Comparison of ENCODE assay signal across 10 cellular contexts in the genomic region with DNA sequence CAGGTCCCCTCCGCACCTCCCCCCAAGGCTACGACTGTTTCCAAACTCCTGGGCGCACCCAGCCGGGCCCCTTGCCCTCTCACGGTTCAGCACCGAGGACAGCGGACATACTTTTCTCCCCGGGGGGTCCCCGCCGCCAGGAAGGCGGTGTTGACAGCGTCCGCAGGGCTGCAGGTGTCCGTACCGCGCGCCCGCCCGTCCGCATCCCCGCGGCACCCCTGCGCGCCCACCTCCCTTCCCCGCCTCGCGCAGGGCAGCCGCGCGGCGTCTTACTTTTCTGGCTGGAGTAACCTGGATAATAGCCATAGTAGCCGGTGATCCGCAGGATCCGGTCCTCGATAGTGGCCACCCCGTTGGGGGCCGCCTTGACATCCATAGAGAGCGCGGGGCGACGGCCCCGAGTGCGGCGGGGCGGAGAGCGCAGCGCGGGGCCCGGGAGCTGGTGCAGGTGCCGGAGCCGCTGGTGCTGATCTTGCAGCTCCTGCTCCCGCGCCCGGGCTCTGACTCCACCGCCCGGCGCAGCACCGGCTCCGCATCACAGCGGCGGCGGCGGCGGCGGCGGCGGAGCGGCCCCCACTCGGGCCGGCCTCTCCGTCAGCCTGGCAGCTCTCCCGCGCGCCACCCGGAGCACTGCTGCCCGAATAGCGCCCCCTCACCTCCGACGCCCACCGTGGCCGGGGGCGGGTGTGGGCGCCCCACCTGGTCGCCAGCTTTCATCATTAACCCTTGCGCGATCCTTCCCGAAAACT. TPM values are rescaled to one million over a fixed set of nuclear protein-coding genes. Genes with fewer than 3 reads are reported as not detected.
DNase-seq lines count a peak whose midpoint lies in the region; ATAC-seq, FAIRE-seq and TF ChIP-seq lines count a peak whose summit lies in the region.
"Had no signal": no experiment of that assay in that cellular context is flagged by ENCODE, and none has a peak within 500 bp of the region (broad histone marks: within the 10 kb centered on the region; RNA-seq: fewer than 3 reads in every experiment).

A gene (minus strand): TSS at position 643 of the 749 bp plus-strand sequence.

- intact Hi-C loops in kidney (cut with DNase I) (no loop called here), OCI-LY7 (cut with micrococcal nuclease; ENCODE audit: unreplicated experiment) (no loop called here)

- no peak within 1 kb of the TSS for H3K27ac ChIP-seq in kidney (ENCODE audit: low read depth in 2 of 2, low read length in 2 of 2)
- H3K27ac ChIP-seq in urinary bladder (ENCODE audit: low read depth): no peak within 1 kb of the TSS
- H3K27ac ChIP-seq in OCI-LY7 (ENCODE audit: low read depth, low read length, poor library complexity, severe bottlenecking): no peak within 1 kb of the TSS

- H3K9ac ChIP-seq in kidney (ENCODE audit: low read length in 2 of 2): no peak within 1 kb of the TSS

- BruUV-seq in OCI-LY7 (replicated peaks; lab: Mats Ljungman, UMichigan): no TSS peak

- H3K27ac Mint-ChIP-seq in activated naive CD8-positive, alpha-beta T cell treated with anti-CD3 and anti-CD28 coated beads, Interleukin-2, amount 10 ng/mL, durations not matched to agents 7 days and 5 days: no peak within 1 kb of the TSS
- no peak within 1 kb of the TSS for H3K27ac Mint-ChIP-seq in activated naive CD8-positive, alpha-beta T cell treated with anti-CD3 and anti-CD28 coated beads for 36 hours
- H3K27ac Mint-ChIP-seq: natural killer cell had no signal

- no peak for TF ChIP-seq CTCF in kidney (IDR thresholded peaks at IDR 0.05; ENCODE audit: borderline replicate concordance, extremely low read depth, insufficient read depth)
- no peak for TF ChIP-seq CTCF in OCI-LY7 (conservative IDR thresholded peaks at IDR 0.05; ENCODE audit: low read length)

- WGBS in urinary bladder: 2% methylated on average over 87 of the region's 87 CpGs

- H3K27me3 Mint-ChIP-seq in activated naive CD8-positive, alpha-beta T cell treated with anti-CD3 and anti-CD28 coated beads, Interleukin-2, amount 10 ng/mL, durations not matched to agents 7 days and 5 days: peaks cover 40% of the 10 kb centered on the region
- H3K27me3 Mint-ChIP-seq in activated naive CD8-positive, alpha-beta T cell treated with anti-CD3 and anti-CD28 coated beads for 36 hours: peaks cover 36% of the 10 kb centered on the region

- H3K36me3 ChIP-seq in kidney (ENCODE audit: control insufficient read depth in 1 of 2, insufficient read depth in 2 of 2, low read length in 2 of 2) (no peaks in the 10 kb centered on the region), urinary bladder (ENCODE audit: insufficient read depth) (no peaks in the 10 kb centered on the region), OCI-LY7 (ENCODE audit: insufficient read depth, low read length) (no peaks in the 10 kb centered on the region)

- no peak within 1 kb of the TSS for H2AFZ ChIP-seq in OCI-LY7 (ENCODE audit: low read length)

- no peak for ATAC-seq in activated naive CD8-positive, alpha-beta T cell treated with anti-CD3 and anti-CD28 coated beads, Interleukin-2, amount 10 ng/mL, durations not matched to agents 7 days and 5 days (ENCODE audit: low read depth)
- no peak for ATAC-seq in HG03442 (IDR thresholded peaks at IDR 0.05; ENCODE audit: unreplicated experiment)
- ATAC-seq: natural killer cell had no signal

- no peak within 1 kb of the TSS for H3K4me3 Mint-ChIP-seq in activated naive CD8-positive, alpha-beta T cell treated with anti-CD3 and anti-CD28 coated beads, Interleukin-2, amount 10 ng/mL, durations not matched to agents 7 days and 5 days
- no peak within 1 kb of the TSS for H3K4me3 Mint-ChIP-seq in activated naive CD8-positive, alpha-beta T cell treated with anti-CD3 and anti-CD28 coated beads for 36 hours
- H3K4me3 Mint-ChIP-seq: natural killer cell had no signal

- no peaks in the 10 kb centered on the region for H4K20me1 ChIP-seq in OCI-LY7 (ENCODE audit: insufficient read depth, low read length)

- H3K9me2 ChIP-seq in OCI-LY7 (ENCODE audit: insufficient read depth, low read length): no peaks in the 10 kb centered on the region

- H3K9me3 ChIP-seq in kidney (ENCODE audit: control insufficient read depth in 1 of 2, low read length in 2 of 2) (no peaks in the 10 kb centered on the region), OCI-LY7 (ENCODE audit: low read length) (no peaks in the 10 kb centered on the region)

- no peaks in the 10 kb centered on the region for H3K79me2 ChIP-seq in OCI-LY7 (ENCODE audit: insufficient read depth, low read depth, low read length)

- no peak within 1 kb of the TSS for H3K4me2 ChIP-seq in OCI-LY7 (ENCODE audit: low read length)

- CTCF ChIA-PET in OCI-LY7 (lab: Charles Lee; ENCODE audit: unreplicated experiment): no interaction called here

- POLR2A ChIA-PET in activated naive CD8-positive, alpha-beta T cell treated with anti-CD3 and anti-CD28 coated beads, Interleukin-2, amount 10 ng/mL, durations not matched to agents 7 days and 5 days (lab: Charles Lee): no interaction called here
- POLR2A ChIA-PET in OCI-LY7 (lab: Charles Lee): no interaction called here

- peak; percentile 32 for DNase-seq in activated naive CD8-positive, alpha-beta T cell treated with anti-CD3 and anti-CD28 coated beads, Interleukin-2, amount 10 ng/mL, durations not matched to agents 7 days and 5 days
- DNase-seq in activated naive CD8-positive, alpha-beta T cell treated with anti-CD3 and anti-CD28 coated beads for 36 hours: no peak
- peak; percentile 74 for DNase-seq in astrocyte of the hippocampus (ENCODE audit: low read depth, low spot score)
- DNase-seq in kidney: peak; percentile 60
- no peak for DNase-seq in OCI-LY7 (ENCODE audit: low spot score)
- DNase-seq in SIG-M5 treated with dmso at 0.1 percent for 504 hours (lab: John Stamatoyannopoulos, UW; ENCODE audit: unreplicated experiment): no peak
- DNase-seq: amniotic stem cell, natural killer cell had no signal

- H3K4me1 Mint-ChIP-seq in activated naive CD8-positive, alpha-beta T cell treated with anti-CD3 and anti-CD28 coated beads, Interleukin-2, amount 10 ng/mL, durations not matched to agents 7 days and 5 days: no peaks in the 10 kb centered on the region
- H3K4me1 Mint-ChIP-seq in activated naive CD8-positive, alpha-beta T cell treated with anti-CD3 and anti-CD28 coated beads for 36 hours: peaks cover 2% of the 10 kb centered on the region
- H3K4me1 Mint-ChIP-seq: natural killer cell had no signal

- no peak within 1 kb of the TSS for H3K4me3 ChIP-seq in kidney (ENCODE audit: low read length in 2 of 2)
- H3K4me3 ChIP-seq in urinary bladder (ENCODE audit: low read depth, low read length): peak within 1 kb of the TSS; percentile 2
- H3K4me3 ChIP-seq in OCI-LY7 (ENCODE audit: low read depth, low read length, poor library complexity, severe bottlenecking): no peak within 1 kb of the TSS

- H3K9me3 Mint-ChIP-seq in activated naive CD8-positive, alpha-beta T cell treated with anti-CD3 and anti-CD28 coated beads, Interleukin-2, amount 10 ng/mL, durations not matched to agents 7 days and 5 days: no peaks in the 10 kb centered on the region
- H3K9me3 Mint-ChIP-seq in activated naive CD8-positive, alpha-beta T cell treated with anti-CD3 and anti-CD28 coated beads for 36 hours: no peaks in the 10 kb centered on the region

- no peak for FAIRE-seq in kidney (lab: Jason Lieb, UNC)

- no peaks in the 10 kb centered on the region for H3K36me3 Mint-ChIP-seq in activated naive CD8-positive, alpha-beta T cell treated with anti-CD3 and anti-CD28 coated beads, Interleukin-2, amount 10 ng/mL, durations not matched to agents 7 days and 5 days
- H3K36me3 Mint-ChIP-seq in activated naive CD8-positive, alpha-beta T cell treated with anti-CD3 and anti-CD28 coated beads for 36 hours: no peaks in the 10 kb centered on the region
- H3K36me3 Mint-ChIP-seq: natural killer cell had no signal

- H3K4me1 ChIP-seq in kidney (ENCODE audit: control insufficient read depth in 1 of 2, insufficient read depth in 1 of 2, low read depth in 1 of 2, low read length in 2 of 2): no peaks in the 10 kb centered on the region
- H3K4me1 ChIP-seq in urinary bladder (ENCODE audit: insufficient read depth): peaks cover 4% of the 10 kb centered on the region
- no peaks in the 10 kb centered on the region for H3K4me1 ChIP-seq in OCI-LY7 (ENCODE audit: insufficient read depth, low read length, poor library complexity, severe bottlenecking)

RNA-seq across cellular contexts. Expression of the gene that starts here (rescaled TPM):
- not detected for total RNA-seq in activated naive CD8-positive, alpha-beta T cell treated with anti-CD3 and anti-CD28 coated beads, Interleukin-2, amount 10 ng/mL, durations not matched to agents 7 days and 5 days
- total RNA-seq in activated naive CD8-positive, alpha-beta T cell treated with anti-CD3 and anti-CD28 coated beads for 36 hours: not detected
- total RNA-seq in kidney: not detected
- 0.30 TPM for polyA plus RNA-seq in kidney (ENCODE audit: insufficient read depth, low read depth, low replicate concordance)
- total RNA-seq in urinary bladder: 0.90 TPM
- 0.11 TPM for polyA plus RNA-seq in urinary bladder
- not detected in 2 replicates for total RNA-seq in OCI-LY7 (2014; rRNA removed; shearing (Covaris generic))
- total RNA-seq in OCI-LY7 (2022): not detected in 2 replicates
- total RNA-seq: natural killer cell had no signal

Comparison
In these comparisons a context has a peak if more than half of its experiments do, and no peak if none do; other contexts are left out.
1. Peak in DNase-seq in activated naive CD8-positive, alpha-beta T cell treated with anti-CD3 and anti-CD28 coated beads, Interleukin-2, amount 10 ng/mL, durations not matched to agents 7 days and 5 days; RNA of the gene not detected or under 1 TPM.
2. Peak in DNase-seq in kidney; RNA of the gene not detected or under 1 TPM.